Comparison of ENCODE assay signal across 4 cellular contexts in the genomic region with DNA sequence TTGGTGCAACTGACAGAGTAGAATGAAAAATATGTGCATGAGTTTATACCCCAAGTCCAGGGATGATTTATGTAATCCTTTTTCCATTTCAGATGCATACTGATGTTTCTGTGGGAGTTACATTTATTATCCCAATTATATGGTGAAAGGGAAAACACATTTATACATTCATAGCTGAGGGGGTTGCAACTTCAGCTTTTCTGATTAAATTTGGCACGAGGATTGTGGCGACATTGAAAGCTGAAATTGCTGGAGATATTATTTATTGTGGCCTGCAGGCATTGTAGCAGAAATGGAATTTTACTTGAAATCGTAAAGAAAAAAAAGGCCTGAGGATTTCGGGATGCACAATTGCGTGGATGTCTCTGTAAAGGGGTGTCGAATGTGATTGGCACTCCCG. TPM values are rescaled to one million over a fixed set of nuclear protein-coding genes. Genes with fewer than 3 reads are reported as not detected.
"Had no signal": no experiment of that assay in that cellular context is flagged by ENCODE, and none has a peak within 500 bp of the region (broad histone marks: within the 10 kb centered on the region; RNA-seq: fewer than 3 reads in every experiment).

No MANE protein-coding gene starts in this region.

- H3K4me3 ChIP-seq: GM12878 had no signal

- DNase-seq: GDM1, GF-D8 had no signal

- ATAC-seq: GM12878 had no signal

RNA-seq across cellular contexts. Expression of a gene that starts 31.5 kb away (rescaled TPM):
- total RNA-seq: G401, GM12878 had no signal
